In genomic region chrX:23666282-23666681, GRCh38 we compare ENCODE assay signal across 14 cellular contexts. TPM values are rescaled to one million over a fixed set of nuclear protein-coding genes. Genes with fewer than 3 reads are reported as not detected.
DNase-seq lines count a peak whose midpoint lies in the region; ATAC-seq and TF ChIP-seq lines count a peak whose summit lies in the region.
"Had no signal": no experiment of that assay in that cellular context is flagged by ENCODE, and none has a peak within 500 bp of the region (broad histone marks: within the 10 kb centered on the region; RNA-seq: fewer than 3 reads in every experiment).

No MANE protein-coding gene starts in this region.

- peak overlapping the region; percentile 41 for H3K4me3 Mint-ChIP-seq in stimulated activated naive CD8-positive, alpha-beta T cell treated with anti-CD3 and anti-CD28 coated beads, Interleukin-15, Interleukin-2, amounts not matched to agents 100 ng/mL and 50 ng/mL, for 24 hours
- H3K4me3 Mint-ChIP-seq in T-helper 17 cell, result peak overlapping the region; percentile 62

- H3K27me3 ChIP-seq in iPS-18a (ENCODE audit: control insufficient read depth, insufficient read depth, low read length) (no peaks in the 10 kb centered on the region), upper lobe of right lung (no peaks in the 10 kb centered on the region)
- H3K27me3 ChIP-seq in effector memory CD4-positive, alpha-beta T cell (replicated peaks; ENCODE audit: control insufficient read depth, insufficient read depth, low read length, poor library complexity, severe bottlenecking), result no peaks in the 10 kb centered on the region

- DNase-seq in stimulated activated naive CD8-positive, alpha-beta T cell treated with anti-CD3 and anti-CD28 coated beads, Interleukin-15, Interleukin-2, amounts not matched to agents 100 U/mL and 50 U/mL, for 24 hours, result no peak
- no peak for DNase-seq in T-helper 17 cell
- peak; percentile 67 for DNase-seq in upper lobe of right lung
- no peak for DNase-seq in effector memory CD4-positive, alpha-beta T cell
- no peak for DNase-seq in ureter (ENCODE audit: low spot score)
- no peak for DNase-seq in HCEC 1CT
- DNase-seq: activated CD8-positive, alpha-beta memory T cell treated with anti-CD3 and anti-CD28 coated beads for 24 hours; aorta; effector CD4-positive, alpha-beta T cell; head of caudate nucleus; SK-N-SH had no signal

- peaks cover 7% of the 10 kb centered on the region for H3K36me3 ChIP-seq in iPS-18a (ENCODE audit: control insufficient read depth, low read depth, low read length)
- no peaks in the 10 kb centered on the region for H3K36me3 ChIP-seq in upper lobe of right lung
- H3K36me3 ChIP-seq in effector memory CD4-positive, alpha-beta T cell (ENCODE audit: control insufficient read depth, insufficient read depth, low read length), result no peaks in the 10 kb centered on the region

- no peaks in the 10 kb centered on the region for H3K27me3 Mint-ChIP-seq in stimulated activated naive CD8-positive, alpha-beta T cell treated with anti-CD3 and anti-CD28 coated beads, Interleukin-15, Interleukin-2, amounts not matched to agents 100 ng/mL and 50 ng/mL, for 24 hours
- H3K27me3 Mint-ChIP-seq in T-helper 17 cell, result no peaks in the 10 kb centered on the region

- H3K4me3 ChIP-seq in iPS-18a (ENCODE audit: low read length), result no peak overlapping the region
- H3K4me3 ChIP-seq in upper lobe of right lung, result no peak overlapping the region
- H3K4me3 ChIP-seq in effector memory CD4-positive, alpha-beta T cell (ENCODE audit: insufficient read depth, low read depth, low read length, poor library complexity, severe bottlenecking), result no peak overlapping the region

- peak overlapping the region; percentile 67 for H3K27ac Mint-ChIP-seq in stimulated activated naive CD8-positive, alpha-beta T cell treated with anti-CD3 and anti-CD28 coated beads, Interleukin-15, Interleukin-2, amounts not matched to agents 100 ng/mL and 50 ng/mL, for 24 hours
- no peak overlapping the region for H3K27ac Mint-ChIP-seq in T-helper 17 cell

- H3K4me1 Mint-ChIP-seq in stimulated activated naive CD8-positive, alpha-beta T cell treated with anti-CD3 and anti-CD28 coated beads, Interleukin-15, Interleukin-2, amounts not matched to agents 100 ng/mL and 50 ng/mL, for 24 hours (ENCODE audit: low read depth), result peaks cover 52% of the 10 kb centered on the region
- peaks cover 13% of the 10 kb centered on the region for H3K4me1 Mint-ChIP-seq in T-helper 17 cell

- ATAC-seq in stimulated activated naive CD8-positive, alpha-beta T cell treated with anti-CD3 and anti-CD28 coated beads, Interleukin-15, Interleukin-2, amounts not matched to agents 100 U/mL and 50 U/mL, for 24 hours, result no peak
- ATAC-seq in T-helper 17 cell (no peak), upper lobe of right lung (no peak)

- H3K4me1 ChIP-seq in iPS-18a (ENCODE audit: control insufficient read depth, low read depth, low read length), result peaks cover 12% of the 10 kb centered on the region
- no peaks in the 10 kb centered on the region for H3K4me1 ChIP-seq in upper lobe of right lung
- no peaks in the 10 kb centered on the region for H3K4me1 ChIP-seq in effector memory CD4-positive, alpha-beta T cell (ENCODE audit: control insufficient read depth, insufficient read depth, low read length, poor library complexity, severe bottlenecking)

- H3K36me3 Mint-ChIP-seq in stimulated activated naive CD8-positive, alpha-beta T cell treated with anti-CD3 and anti-CD28 coated beads, Interleukin-15, Interleukin-2, amounts not matched to agents 100 ng/mL and 50 ng/mL, for 24 hours (ENCODE audit: low read depth), result peaks cover 14% of the 10 kb centered on the region
- no peaks in the 10 kb centered on the region for H3K36me3 Mint-ChIP-seq in T-helper 17 cell (ENCODE audit: low read depth)

- no peaks in the 10 kb centered on the region for H3K9me3 Mint-ChIP-seq in stimulated activated naive CD8-positive, alpha-beta T cell treated with anti-CD3 and anti-CD28 coated beads, Interleukin-15, Interleukin-2, amounts not matched to agents 100 ng/mL and 50 ng/mL, for 24 hours

- TF ChIP-seq CTCF in upper lobe of right lung (IDR thresholded peaks at IDR 0.05), result no peak

- H3K27ac ChIP-seq in iPS-18a (ENCODE audit: low read length) (no peak overlapping the region), upper lobe of right lung (no peak overlapping the region)
- no peak overlapping the region for H3K27ac ChIP-seq in effector memory CD4-positive, alpha-beta T cell (ENCODE audit: insufficient read depth, low read length, poor library complexity, severe bottlenecking)

- intact Hi-C loops in upper lobe of right lung (cut with DNase I), result no loop called here

- H3K9ac ChIP-seq in iPS-18a (ENCODE audit: low read length), result peak overlapping the region; percentile 95

- H3K9me3 ChIP-seq in T-helper 17 cell (ENCODE audit: control insufficient read depth, low read length, poor library complexity, severe bottlenecking), result no peaks in the 10 kb centered on the region
- no peaks in the 10 kb centered on the region for H3K9me3 ChIP-seq in iPS-18a (ENCODE audit: control insufficient read depth, low read depth, low read length)
- H3K9me3 ChIP-seq in upper lobe of right lung, result no peaks in the 10 kb centered on the region
- no peaks in the 10 kb centered on the region for H3K9me3 ChIP-seq in effector memory CD4-positive, alpha-beta T cell (ENCODE audit: control insufficient read depth, low read length)
- H3K9me3 ChIP-seq: HAP-1, SK-N-SH had no signal

RNA-seq across cellular contexts. Expression of gene PRDX4, which starts 1.0 kb away (rescaled TPM):
- 1 to 10 TPM; 9.1 to 9.6 TPM for total RNA-seq in T-helper 17 cell
- total RNA-seq in upper lobe of right lung, result 37.7 TPM
- total RNA-seq in ureter, result 53.9 TPM
